In genomic region chr1:207821464-207822045, GRCh38 we compare ENCODE assay signal across 11 cellular contexts.
DNase-seq lines count a peak whose midpoint lies in the region; ATAC-seq and TF ChIP-seq lines count a peak whose summit lies in the region.
"Had no signal": no experiment of that assay in that cellular context is flagged by ENCODE, and none has a peak within 500 bp of the region (broad histone marks: within the 10 kb centered on the region; RNA-seq: fewer than 3 reads in every experiment).

No MANE protein-coding gene starts in this region.

- no TSS peak for BruUV-seq in PC-3 (replicated peaks; lab: Mats Ljungman, UMichigan)

- no peak overlapping the region for H2AFZ ChIP-seq in PC-3 (ENCODE audit: low read length)

- intact Hi-C loops in ascending aorta (cut with DNase I), result loop anchor here (5.0 kb wide), 2 partner anchors 386 to 421 kb away; partner anchors contain the start of gene PLXNA2
- intact Hi-C loops in PC-3 (cut with micrococcal nuclease), result no loop called here

- no peak for DNase-seq in activated T-cell treated with anti-CD3 and anti-CD28 coated beads, Interleukin-2, amount 50 U/mL, for 4 hours
- no peak for DNase-seq in activated T-cell treated with anti-CD3 and anti-CD28 coated beads, Interleukin-2, amount 50 U/mL, for 48 hours
- DNase-seq in ascending aorta (ENCODE audit: low spot score in 2 of 2) (peak in 1 of 2 donors; percentile 66), memory B cell (ENCODE audit: low spot score in 2 of 2) (no peak), tibial nerve (ENCODE audit: low spot score in 2 of 2) (no peak), NCI-H345 treated with DMSO at 0.1 percent for 48 hours (lab: John Stamatoyannopoulos, UW; ENCODE audit: unreplicated experiment) (no peak), PC-3 (no peak)
- no peak for DNase-seq in activated CD4-positive, alpha-beta T cell treated with anti-CD3 and anti-CD28 coated beads for 48 hours
- DNase-seq: activated CD4-positive, alpha-beta T cell treated with anti-CD3 and anti-CD28 coated beads, Interleukin-2, amount 10 ng/mL, durations not matched to agents 7 days and 5 days; NCI-H1436 had no signal

- H3K9me3 ChIP-seq in ascending aorta, result no peaks in the 10 kb centered on the region
- H3K9me3 ChIP-seq in tibial nerve, result no peaks in the 10 kb centered on the region
- no peaks in the 10 kb centered on the region for H3K9me3 ChIP-seq in PC-3 (ENCODE audit: low read length)

- H3K4me3 Mint-ChIP-seq in activated T-cell treated with anti-CD3 and anti-CD28 coated beads, Interleukin-2, amount 50 U/mL, for 4 hours, result peak overlapping the region; percentile 91
- peak overlapping the region; percentile 95 for H3K4me3 Mint-ChIP-seq in memory B cell
- H3K4me3 Mint-ChIP-seq: activated CD4-positive, alpha-beta T cell treated with anti-CD3 and anti-CD28 coated beads, Interleukin-2, amount 10 ng/mL, durations not matched to agents 7 days and 5 days had no signal

- no peaks in the 10 kb centered on the region for H3K27me3 ChIP-seq in ascending aorta
- H3K27me3 ChIP-seq in tibial nerve, result no peaks in the 10 kb centered on the region
- H3K27me3 ChIP-seq in PC-3 (ENCODE audit: low read length), result no peaks in the 10 kb centered on the region

- H3K36me3 Mint-ChIP-seq in activated T-cell treated with anti-CD3 and anti-CD28 coated beads, Interleukin-2, amount 50 U/mL, for 4 hours (ENCODE audit: insufficient read depth), result peaks cover 33% of the 10 kb centered on the region
- H3K36me3 Mint-ChIP-seq in memory B cell, result peaks cover 34% of the 10 kb centered on the region

- H3K27ac ChIP-seq in ascending aorta, result peak overlapping the region; percentile 95 to 98
- peak overlapping the region; percentile 97 to 99 (median 98) for H3K27ac ChIP-seq in tibial nerve
- H3K27ac ChIP-seq in PC-3 (ENCODE audit: low read length), result no peak overlapping the region

- TF ChIP-seq CTCF in ascending aorta (IDR thresholded peaks at IDR 0.05), result no peak
- TF ChIP-seq CTCF in tibial nerve (IDR thresholded peaks at IDR 0.05), result no peak
- no peak for TF ChIP-seq CTCF in PC-3 (conservative IDR thresholded peaks at IDR 0.05; ENCODE audit: low read depth, low read length)

- peak overlapping the region; percentile 99 for H3K27ac Mint-ChIP-seq in memory B cell

- no peak overlapping the region for H3K9ac ChIP-seq in PC-3 (ENCODE audit: low read length)

- H4K20me1 ChIP-seq in PC-3 (ENCODE audit: low read length), result no peaks in the 10 kb centered on the region

- POLR2A ChIA-PET in PC-3 (lab: Charles Lee; ENCODE audit: unreplicated experiment), result no interaction called here

- peaks cover 2% of the 10 kb centered on the region for H3K27me3 Mint-ChIP-seq in activated T-cell treated with anti-CD3 and anti-CD28 coated beads, Interleukin-2, amount 50 U/mL, for 4 hours (ENCODE audit: low read depth)
- H3K27me3 Mint-ChIP-seq in memory B cell, result no peaks in the 10 kb centered on the region

- peaks cover 19 to 51% of the 10 kb centered on the region in 2 donors for H3K36me3 ChIP-seq in ascending aorta
- H3K36me3 ChIP-seq in tibial nerve, result peaks cover 0 to 27% (median 10%) of the 10 kb centered on the region in 3 donors
- peaks cover 6% of the 10 kb centered on the region; the same call in 1 of the 2 replicates for H3K36me3 ChIP-seq in PC-3 (ENCODE audit: low read depth, low read length)

- TF ChIP-seq EP300 in tibial nerve (IDR thresholded peaks at IDR 0.05), result no peak

- TF ChIP-seq POLR2A in tibial nerve (IDR thresholded peaks at IDR 0.05), result no peak

- CTCF ChIA-PET in PC-3 (lab: Charles Lee), result no interaction called here

- H3K4me1 Mint-ChIP-seq in activated T-cell treated with anti-CD3 and anti-CD28 coated beads, Interleukin-2, amount 50 U/mL, for 4 hours (ENCODE audit: low read depth), result peaks cover 84% of the 10 kb centered on the region
- peaks cover 50% of the 10 kb centered on the region for H3K4me1 Mint-ChIP-seq in memory B cell

- H3K79me2 ChIP-seq in PC-3 (ENCODE audit: low read length), result peaks cover 49% of the 10 kb centered on the region

- H3K4me3 ChIP-seq in ascending aorta, result peak overlapping the region; percentile 72 to 79
- peak overlapping the region; percentile 58 to 86 (median 71) for H3K4me3 ChIP-seq in tibial nerve
- H3K4me3 ChIP-seq in PC-3 (ENCODE audit: low read length), result no peak overlapping the region
- H3K4me3 ChIP-seq: smooth muscle cell had no signal

- H3F3A ChIP-seq in PC-3 (ENCODE audit: low read length, unreplicated experiment), result peaks cover under 1% of the 10 kb centered on the region

- no peak overlapping the region for H3K4me2 ChIP-seq in PC-3 (ENCODE audit: low read length)
- H3K4me2 ChIP-seq: smooth muscle cell had no signal

- no peaks in the 10 kb centered on the region for H3K9me3 Mint-ChIP-seq in activated T-cell treated with anti-CD3 and anti-CD28 coated beads, Interleukin-2, amount 50 U/mL, for 4 hours
- peaks cover 2% of the 10 kb centered on the region for H3K9me3 Mint-ChIP-seq in memory B cell
- H3K9me3 Mint-ChIP-seq: activated CD4-positive, alpha-beta T cell treated with anti-CD3 and anti-CD28 coated beads, Interleukin-2, amount 10 ng/mL, durations not matched to agents 7 days and 5 days had no signal

- H3K4me1 ChIP-seq in ascending aorta (peaks cover 25 to 57% of the 10 kb centered on the region in 2 donors), tibial nerve (peaks cover 0 to 82% (median 74%) of the 10 kb centered on the region in 4 donors), PC-3 (ENCODE audit: insufficient read depth, low read length) (peaks cover 43% of the 10 kb centered on the region)

- 95 to 99% methylated on average over 16 to 17 of the region's 17 CpGs for WGBS in tibial nerve, 2 donors

- no peak for ATAC-seq in activated T-cell treated with anti-CD3 and anti-CD28 coated beads, Interleukin-2, amount 50 U/mL, for 4 hours
- ATAC-seq in memory B cell (ENCODE audit: low read depth) (no peak), PC-3 (no peak)

- no peaks in the 10 kb centered on the region for H3K9me2 ChIP-seq in PC-3 (replicated peaks; ENCODE audit: low read length)
